20 cellular contexts compared by ENCODE assay signal in the genomic region with DNA sequence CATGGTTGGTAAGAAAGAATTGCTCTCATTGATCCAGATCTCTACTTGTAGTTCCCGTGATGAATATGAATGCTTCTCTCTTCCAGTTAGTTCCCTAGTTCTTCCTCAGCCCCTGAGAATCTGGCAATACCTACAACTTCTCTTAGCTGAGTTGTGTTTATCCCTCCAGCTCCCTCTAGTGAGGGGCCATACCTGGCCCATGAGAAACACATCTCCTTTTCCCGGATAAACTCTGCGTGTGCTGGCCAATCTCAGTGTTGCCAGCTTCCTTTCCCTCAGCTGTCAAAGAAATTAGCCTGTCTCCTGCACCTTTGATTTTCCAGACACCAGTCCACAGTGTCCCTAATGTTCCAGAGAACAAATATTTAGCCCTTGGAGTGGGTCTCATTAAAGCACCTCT. TPM values are rescaled to one million over a fixed set of nuclear protein-coding genes. Genes with fewer than 3 reads are reported as not detected.
DNase-seq lines count a peak whose midpoint lies in the region; ATAC-seq and TF ChIP-seq lines count a peak whose summit lies in the region.
"Had no signal": no experiment of that assay in that cellular context is flagged by ENCODE, and none has a peak within 500 bp of the region (broad histone marks: within the 10 kb centered on the region; RNA-seq: fewer than 3 reads in every experiment).

No MANE protein-coding gene starts in this region.

- TF ChIP-seq POLR2A in esophagus muscularis mucosa (IDR thresholded peaks at IDR 0.05; ENCODE audit: low read depth) = no peak

- intact Hi-C loops in esophagus muscularis mucosa (cut with DNase I) = no loop called here

- no peak for TF ChIP-seq EP300 in esophagus muscularis mucosa (IDR thresholded peaks at IDR 0.05)

- no peaks in the 10 kb centered on the region for H3K4me1 ChIP-seq in esophagus muscularis mucosa
- H3K4me1 ChIP-seq: body of pancreas, gastrocnemius medialis, SJCRH30 had no signal

- no peaks in the 10 kb centered on the region for H3K27me3 ChIP-seq in esophagus muscularis mucosa
- H3K27me3 ChIP-seq: body of pancreas, gastrocnemius medialis, SJCRH30 had no signal

- ATAC-seq in HG03442 (IDR thresholded peaks at IDR 0.05; ENCODE audit: unreplicated experiment) = no peak
- ATAC-seq: body of pancreas; effector memory CD8-positive, alpha-beta T cell; gastrocnemius medialis; stimulated activated naive CD8-positive, alpha-beta T cell treated with anti-CD3 and anti-CD28 coated beads, Interleukin-15, amount 100 ng/mL, for 72 hours had no signal

- DNase-seq in NCI-H82 (lab: John Stamatoyannopoulos, UW) (peak; percentile 7), NCI-H82 treated with DMSO at 0.1 percent for 48 hours (lab: John Stamatoyannopoulos, UW; ENCODE audit: unreplicated experiment) (no peak), HuH-7 (ENCODE audit: low spot score) (peak; percentile 7), cerebellar cortex (ENCODE audit: low spot score) (peak; percentile 3), renal cortical epithelial cell (ENCODE audit: low read depth) (peak; percentile 13), amygdala (lab: John Stamatoyannopoulos, UW) (no peak), esophagus muscularis mucosa (ENCODE audit: extremely low spot score) (no peak)
- DNase-seq: activated CD8-positive, alpha-beta memory T cell treated with anti-CD3 and anti-CD28 coated beads for 24 hours; activated gamma-delta T cell treated with Interleukin-2 at 50 U/mL for 16 hours; body of pancreas; effector memory CD8-positive, alpha-beta T cell; gastrocnemius medialis; HFFc6; NCI-H2081; stimulated activated naive CD8-positive, alpha-beta T cell treated with anti-CD3 and anti-CD28 coated beads, Interleukin-15, amount 100 ng/mL, for 72 hours had no signal

- no peak overlapping the region for H3K4me3 ChIP-seq in esophagus muscularis mucosa
- H3K4me3 ChIP-seq: body of pancreas, gastrocnemius medialis, SJCRH30 had no signal

- no peak for TF ChIP-seq CTCF in esophagus muscularis mucosa (IDR thresholded peaks at IDR 0.05)

- H3K27ac ChIP-seq in esophagus muscularis mucosa (replicated peaks in 1 of 4) = no peak overlapping the region
- H3K27ac ChIP-seq: body of pancreas, gastrocnemius medialis, SJCRH30 had no signal

- no peaks in the 10 kb centered on the region for H3K36me3 ChIP-seq in esophagus muscularis mucosa
- H3K36me3 ChIP-seq: gastrocnemius medialis, SJCRH30 had no signal

- WGBS in esophagus muscularis mucosa = 46% methylated on average over 3 of the region's 3 CpGs

- H3K9me3 ChIP-seq in esophagus muscularis mucosa = peaks cover 0 to 9% (median 0%) of the 10 kb centered on the region in 4 donors
- H3K9me3 ChIP-seq: body of pancreas, gastrocnemius medialis, SJCRH30 had no signal

RNA-seq across cellular contexts. Expression of gene CBLL2, which starts 5.7 kb away (rescaled TPM):
- total RNA-seq in renal cortical epithelial cell = not detected in 2 replicates
- total RNA-seq in esophagus muscularis mucosa = not detected
- total RNA-seq: gastrocnemius medialis, HFFc6, M059J, SJCRH30, skeletal muscle tissue, urinary bladder had no signal

Comparison
In these comparisons a context has a peak if more than half of its experiments do, and no peak if none do; other contexts are left out.
1. DNase-seq: peak in NCI-H82 (single experiment), HuH-7 (single experiment), cerebellar cortex (single experiment) and renal cortical epithelial cell (single experiment); none in NCI-H82 treated with DMSO at 0.1 percent for 48 hours (single experiment), amygdala (0 of 56) and esophagus muscularis mucosa (single experiment).